1 cellular context compared by ENCODE assay signal in the genomic region with DNA sequence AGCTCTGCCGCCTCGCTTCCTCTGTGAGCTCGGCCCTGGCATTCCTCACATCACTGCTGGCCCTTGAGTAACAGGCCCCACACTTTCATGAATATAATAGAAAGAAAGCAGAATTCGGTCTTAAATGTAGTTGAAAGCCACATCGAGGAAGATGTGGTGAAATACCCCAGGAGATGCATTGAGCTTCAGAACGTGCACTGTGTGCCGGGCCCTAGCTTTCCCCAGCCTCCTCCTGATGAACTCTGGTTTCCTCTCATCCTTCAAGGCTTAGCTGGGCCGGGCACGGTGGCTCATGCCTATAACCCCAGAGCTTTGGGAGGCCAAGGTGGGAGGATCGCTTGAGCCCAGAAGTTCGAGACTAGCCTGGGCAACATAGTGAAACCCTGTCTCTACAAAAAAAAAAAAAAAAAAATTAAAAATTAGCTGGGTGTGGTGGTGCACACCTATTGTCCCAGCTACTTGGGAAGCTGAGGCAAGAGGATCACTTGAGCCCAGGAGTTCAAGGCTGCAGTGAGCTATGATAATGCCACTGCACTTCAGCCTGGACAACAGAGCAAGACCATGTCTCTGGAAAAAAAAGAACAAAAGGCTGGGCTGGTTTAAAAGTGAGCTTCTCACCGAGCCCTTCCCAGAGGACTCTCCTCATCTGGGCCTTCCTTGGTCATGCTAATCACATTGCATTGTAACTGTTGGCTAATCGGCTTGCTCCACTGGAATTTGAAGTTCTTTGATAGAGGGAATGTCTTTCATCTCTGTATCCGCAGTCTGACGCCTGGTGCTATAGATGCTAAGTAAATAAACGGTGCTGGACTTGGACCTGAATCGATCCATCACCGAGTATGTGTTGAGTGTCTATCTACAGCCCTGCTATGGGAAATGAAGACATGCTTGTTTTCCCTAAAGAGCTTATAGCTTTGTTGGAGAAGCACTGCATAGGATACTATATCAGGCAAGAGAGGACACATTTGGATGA.
TF ChIP-seq lines count a peak whose summit lies in the region.

No MANE protein-coding gene starts in this region.

TF ChIP-seq in HepG2, 621 proteins besides CTCF, POLR2A, EP300 and RAD21 (continued from another document and continues in another):
- TF ChIP-seq, protein P1, sequence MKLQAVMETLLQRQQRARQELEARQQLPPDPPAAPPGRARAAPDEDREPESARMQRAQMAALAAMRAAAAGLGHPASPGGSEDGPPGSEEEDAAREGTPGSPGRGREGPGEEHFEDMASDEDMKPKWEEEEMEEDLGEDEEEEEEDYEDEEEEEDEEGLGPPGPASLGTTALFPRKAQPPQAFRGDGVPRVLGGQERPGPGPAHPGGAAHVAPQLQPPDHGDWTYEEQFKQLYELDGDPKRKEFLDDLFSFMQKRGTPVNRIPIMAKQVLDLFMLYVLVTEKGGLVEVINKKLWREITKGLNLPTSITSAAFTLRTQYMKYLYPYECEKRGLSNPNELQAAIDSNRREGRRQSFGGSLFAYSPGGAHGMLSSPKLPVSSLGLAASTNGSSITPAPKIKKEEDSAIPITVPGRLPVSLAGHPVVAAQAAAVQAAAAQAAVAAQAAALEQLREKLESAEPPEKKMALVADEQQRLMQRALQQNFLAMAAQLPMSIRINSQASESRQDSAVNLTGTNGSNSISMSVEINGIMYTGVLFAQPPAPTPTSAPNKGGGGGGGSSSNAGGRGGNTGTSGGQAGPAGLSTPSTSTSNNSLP (IDR thresholded peaks at IDR 0.05; ENCODE audit: low read depth, low read length), result peak; percentile 99
- TF ChIP-seq GATAD1 (CRISPR knock-in tag; IDR thresholded peaks at IDR 0.05) (peak; percentile 80), EHMT2 (IDR thresholded peaks at IDR 0.05; ENCODE audit: borderline replicate concordance, low read depth, low read length) (peak; percentile 79; the same call in 1 of the 2 replicates), ZMYM4 (CRISPR knock-in tag; IDR thresholded peaks at IDR 0.05) (peak; percentile 96), ZNF678 (CRISPR knock-in tag; IDR thresholded peaks at IDR 0.05) (peak; percentile 42; the same call in 1 of the 2 replicates), ZNF546 (CRISPR knock-in tag; conservative IDR thresholded peaks at IDR 0.05) (no peak; the same call in 1 of the 2 replicates), CBX1 (IDR thresholded peaks at IDR 0.05; ENCODE audit: low read depth) (no peak), CBFB (CRISPR knock-in tag; IDR thresholded peaks at IDR 0.05) (peak; percentile 95), RORA (CRISPR knock-in tag; IDR thresholded peaks at IDR 0.05) (peak; percentile 67; the same call in 1 of the 2 replicates), MIER3 (CRISPR knock-in tag; IDR thresholded peaks at IDR 0.05; ENCODE audit: borderline replicate concordance) (peak; percentile 100), FOXP1 (IDR thresholded peaks at IDR 0.05) (peak; percentile 79; the same call in 1 of the 2 replicates), FOXP1 (CRISPR knock-in tag; IDR thresholded peaks at IDR 0.05) (peak; percentile 96), DR1 (CRISPR knock-in tag; IDR thresholded peaks at IDR 0.05) (peak; percentile 54; the same call in 1 of the 2 replicates), REL (CRISPR knock-in tag; conservative IDR thresholded peaks at IDR 0.05) (0 out of 2 replicates have a peak, but pooled peaks have one; percentile 34), ZNF550 (CRISPR knock-in tag; IDR thresholded peaks at IDR 0.05; ENCODE audit: borderline replicate concordance) (no peak; the same call in 1 of the 2 replicates), NR2F1 (CRISPR knock-in tag; IDR thresholded peaks at IDR 0.05) (peak; percentile 63 to 80; a peak in 3 of 4 replicates), SMAD3 (CRISPR knock-in tag; IDR thresholded peaks at IDR 0.05) (peak; percentile 100), ZNF274 (CRISPR knock-in tag; IDR thresholded peaks at IDR 0.05) (no peak), ZNF335 (CRISPR knock-in tag; IDR thresholded peaks at IDR 0.05) (peak; percentile 80), XBP1 (CRISPR knock-in tag; IDR thresholded peaks at IDR 0.05) (peak; percentile 54; the same call in 1 of the 2 replicates), ZNF672 (CRISPR knock-in tag; IDR thresholded peaks at IDR 0.05) (no peak), ZNF12 (CRISPR knock-in tag; IDR thresholded peaks at IDR 0.05) (peak; percentile 95), ZUFSP (CRISPR knock-in tag; IDR thresholded peaks at IDR 0.05; ENCODE audit: borderline replicate concordance) (no peak), FOXO4 (CRISPR knock-in tag; conservative IDR thresholded peaks at IDR 0.05) (no peak), KMT2A (CRISPR knock-in tag; IDR thresholded peaks at IDR 0.05) (peak; percentile 66; the same call in 1 of the 2 replicates), FOXO1 (CRISPR knock-in tag; IDR thresholded peaks at IDR 0.05) (peak; percentile 99), ZBTB2 (CRISPR knock-in tag; IDR thresholded peaks at IDR 0.05; ENCODE audit: low read depth) (peak; percentile 54; the same call in 1 of the 2 replicates), GATAD2A (CRISPR knock-in tag; IDR thresholded peaks at IDR 0.05) (peak; percentile 100), ZFAT (CRISPR knock-in tag; conservative IDR thresholded peaks at IDR 0.05) (0 out of 2 replicates have a peak, but pooled peaks have one; percentile 49), HNRNPLL (IDR thresholded peaks at IDR 0.05; ENCODE audit: low read depth, low read length, poor library complexity, severe bottlenecking) (no peak), ZNF44 (CRISPR knock-in tag; IDR thresholded peaks at IDR 0.05) (no peak), HHEX (CRISPR knock-in tag; IDR thresholded peaks at IDR 0.05) (peak; percentile 94), ZKSCAN5 (CRISPR knock-in tag; IDR thresholded peaks at IDR 0.05) (no peak), ZBTB20 (CRISPR knock-in tag; IDR thresholded peaks at IDR 0.05; ENCODE audit: borderline replicate concordance, low read depth) (peak; percentile 100), CSRNP2 (CRISPR knock-in tag; conservative IDR thresholded peaks at IDR 0.05; ENCODE audit: low read depth) (no peak; the same call in 1 of the 2 replicates)
- TF ChIP-seq, protein P2, sequence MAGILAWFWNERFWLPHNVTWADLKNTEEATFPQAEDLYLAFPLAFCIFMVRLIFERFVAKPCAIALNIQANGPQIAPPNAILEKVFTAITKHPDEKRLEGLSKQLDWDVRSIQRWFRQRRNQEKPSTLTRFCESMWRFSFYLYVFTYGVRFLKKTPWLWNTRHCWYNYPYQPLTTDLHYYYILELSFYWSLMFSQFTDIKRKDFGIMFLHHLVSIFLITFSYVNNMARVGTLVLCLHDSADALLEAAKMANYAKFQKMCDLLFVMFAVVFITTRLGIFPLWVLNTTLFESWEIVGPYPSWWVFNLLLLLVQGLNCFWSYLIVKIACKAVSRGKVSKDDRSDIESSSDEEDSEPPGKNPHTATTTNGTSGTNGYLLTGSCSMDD (CRISPR knock-in tag; IDR thresholded peaks at IDR 0.05), result no peak
- TF ChIP-seq, protein P3, sequence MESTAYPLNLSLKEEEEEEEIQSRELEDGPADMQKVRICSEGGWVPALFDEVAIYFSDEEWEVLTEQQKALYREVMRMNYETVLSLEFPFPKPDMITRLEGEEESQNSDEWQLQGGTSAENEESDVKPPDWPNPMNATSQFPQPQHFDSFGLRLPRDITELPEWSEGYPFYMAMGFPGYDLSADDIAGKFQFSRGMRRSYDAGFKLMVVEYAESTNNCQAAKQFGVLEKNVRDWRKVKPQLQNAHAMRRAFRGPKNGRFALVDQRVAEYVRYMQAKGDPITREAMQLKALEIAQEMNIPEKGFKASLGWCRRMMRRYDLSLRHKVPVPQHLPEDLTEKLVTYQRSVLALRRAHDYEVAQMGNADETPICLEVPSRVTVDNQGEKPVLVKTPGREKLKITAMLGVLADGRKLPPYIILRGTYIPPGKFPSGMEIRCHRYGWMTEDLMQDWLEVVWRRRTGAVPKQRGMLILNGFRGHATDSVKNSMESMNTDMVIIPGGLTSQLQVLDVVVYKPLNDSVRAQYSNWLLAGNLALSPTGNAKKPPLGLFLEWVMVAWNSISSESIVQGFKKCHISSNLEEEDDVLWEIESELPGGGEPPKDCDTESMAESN (CRISPR knock-in tag; conservative IDR thresholded peaks at IDR 0.05), result peak; percentile 86
- TF ChIP-seq, protein P4, sequence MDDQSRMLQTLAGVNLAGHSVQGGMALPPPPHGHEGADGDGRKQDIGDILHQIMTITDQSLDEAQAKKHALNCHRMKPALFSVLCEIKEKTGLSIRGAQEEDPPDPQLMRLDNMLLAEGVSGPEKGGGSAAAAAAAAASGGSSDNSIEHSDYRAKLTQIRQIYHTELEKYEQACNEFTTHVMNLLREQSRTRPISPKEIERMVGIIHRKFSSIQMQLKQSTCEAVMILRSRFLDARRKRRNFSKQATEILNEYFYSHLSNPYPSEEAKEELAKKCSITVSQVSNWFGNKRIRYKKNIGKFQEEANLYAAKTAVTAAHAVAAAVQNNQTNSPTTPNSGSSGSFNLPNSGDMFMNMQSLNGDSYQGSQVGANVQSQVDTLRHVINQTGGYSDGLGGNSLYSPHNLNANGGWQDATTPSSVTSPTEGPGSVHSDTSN (CRISPR knock-in tag; IDR thresholded peaks at IDR 0.05; ENCODE audit: borderline replicate concordance), result peak; percentile 77; the same call in 1 of the 2 replicates
- TF ChIP-seq, protein P5, sequence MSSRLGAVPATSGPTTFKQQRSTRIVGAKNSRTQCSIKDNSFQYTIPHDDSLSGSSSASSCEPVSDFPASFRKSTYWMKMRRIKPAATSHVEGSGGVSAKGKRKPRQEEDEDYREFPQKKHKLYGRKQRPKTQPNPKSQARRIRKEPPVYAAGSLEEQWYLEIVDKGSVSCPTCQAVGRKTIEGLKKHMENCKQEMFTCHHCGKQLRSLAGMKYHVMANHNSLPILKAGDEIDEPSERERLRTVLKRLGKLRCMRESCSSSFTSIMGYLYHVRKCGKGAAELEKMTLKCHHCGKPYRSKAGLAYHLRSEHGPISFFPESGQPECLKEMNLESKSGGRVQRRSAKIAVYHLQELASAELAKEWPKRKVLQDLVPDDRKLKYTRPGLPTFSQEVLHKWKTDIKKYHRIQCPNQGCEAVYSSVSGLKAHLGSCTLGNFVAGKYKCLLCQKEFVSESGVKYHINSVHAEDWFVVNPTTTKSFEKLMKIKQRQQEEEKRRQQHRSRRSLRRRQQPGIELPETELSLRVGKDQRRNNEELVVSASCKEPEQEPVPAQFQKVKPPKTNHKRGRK (CRISPR knock-in tag; IDR thresholded peaks at IDR 0.05), result peak; percentile 59; the same call in 1 of the 2 replicates
- TF ChIP-seq, protein P6, sequence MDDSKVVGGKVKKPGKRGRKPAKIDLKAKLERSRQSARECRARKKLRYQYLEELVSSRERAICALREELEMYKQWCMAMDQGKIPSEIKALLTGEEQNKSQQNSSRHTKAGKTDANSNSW (CRISPR knock-in tag; IDR thresholded peaks at IDR 0.05; ENCODE audit: borderline replicate concordance), result no peak
- TF ChIP-seq, protein P7, sequence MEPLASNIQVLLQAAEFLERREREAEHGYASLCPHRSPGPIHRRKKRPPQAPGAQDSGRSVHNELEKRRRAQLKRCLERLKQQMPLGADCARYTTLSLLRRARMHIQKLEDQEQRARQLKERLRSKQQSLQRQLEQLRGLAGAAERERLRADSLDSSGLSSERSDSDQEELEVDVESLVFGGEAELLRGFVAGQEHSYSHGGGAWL (CRISPR knock-in tag; IDR thresholded peaks at IDR 0.05), result no peak; the same call in none of the 2 replicates
- TF ChIP-seq, protein P8, sequence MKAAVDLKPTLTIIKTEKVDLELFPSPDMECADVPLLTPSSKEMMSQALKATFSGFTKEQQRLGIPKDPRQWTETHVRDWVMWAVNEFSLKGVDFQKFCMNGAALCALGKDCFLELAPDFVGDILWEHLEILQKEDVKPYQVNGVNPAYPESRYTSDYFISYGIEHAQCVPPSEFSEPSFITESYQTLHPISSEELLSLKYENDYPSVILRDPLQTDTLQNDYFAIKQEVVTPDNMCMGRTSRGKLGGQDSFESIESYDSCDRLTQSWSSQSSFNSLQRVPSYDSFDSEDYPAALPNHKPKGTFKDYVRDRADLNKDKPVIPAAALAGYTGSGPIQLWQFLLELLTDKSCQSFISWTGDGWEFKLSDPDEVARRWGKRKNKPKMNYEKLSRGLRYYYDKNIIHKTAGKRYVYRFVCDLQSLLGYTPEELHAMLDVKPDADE (CRISPR knock-in tag; IDR thresholded peaks at IDR 0.05), result no peak
